In the genomic region with DNA sequence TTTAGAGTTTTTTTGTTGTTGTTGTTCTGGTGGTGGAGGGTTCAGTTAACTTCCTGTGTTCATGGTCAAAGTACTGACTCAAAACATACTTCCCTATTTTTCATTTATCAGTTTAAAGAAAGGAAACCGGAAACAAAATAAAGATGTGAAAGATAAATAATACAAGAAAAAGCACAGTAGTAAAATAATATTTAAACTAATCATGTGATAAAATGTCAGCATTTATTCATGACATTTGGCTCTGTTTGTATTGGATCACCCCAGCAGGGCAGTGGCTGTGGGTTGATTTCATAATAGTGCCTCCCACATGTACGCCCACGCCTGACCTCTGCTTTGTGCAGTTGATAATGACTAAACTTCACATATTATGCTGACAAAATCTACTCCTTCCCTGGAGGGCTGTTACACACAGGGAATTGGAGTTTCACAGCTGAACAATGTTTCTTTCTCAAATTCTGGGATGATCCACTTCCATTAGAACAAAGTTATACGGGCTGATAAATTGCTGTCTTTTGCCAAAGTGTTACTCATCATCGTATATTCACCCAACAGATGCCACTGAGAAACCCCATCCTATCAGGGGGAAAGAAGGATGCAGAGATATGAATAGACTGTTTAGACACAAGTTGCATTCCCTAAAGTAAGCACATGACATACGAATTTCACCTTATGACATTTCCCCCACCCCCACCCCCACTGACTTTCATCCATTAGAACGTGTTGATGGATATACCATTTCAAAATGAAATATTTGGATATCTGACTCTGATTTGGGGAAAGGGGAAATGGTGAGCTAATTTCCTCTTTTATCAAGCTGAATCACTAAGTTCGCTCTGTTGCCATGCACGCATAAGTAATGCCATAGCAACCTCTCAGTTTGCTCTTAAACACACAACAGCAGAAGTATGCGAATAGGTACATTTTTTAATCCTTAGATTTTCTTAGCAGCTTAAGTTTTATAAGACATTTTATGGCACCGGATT, we compare ENCODE assay signal across 8 cellular contexts. TPM values are rescaled to one million over a fixed set of nuclear protein-coding genes. Genes with fewer than 3 reads are reported as not detected.
DNase-seq lines count a peak whose midpoint lies in the region; ATAC-seq and TF ChIP-seq lines count a peak whose summit lies in the region.

No MANE protein-coding gene starts in this region.

- ATAC-seq in GM18909 (IDR thresholded peaks at IDR 0.05; ENCODE audit: poor library complexity, unreplicated experiment) = peak; percentile 82
- peak; percentile 74 for ATAC-seq in HG03175 (IDR thresholded peaks at IDR 0.05; ENCODE audit: unreplicated experiment)
- peak; percentile 61 for ATAC-seq in T-helper 17 cell

- no peaks in the 10 kb centered on the region for H3K27me3 ChIP-seq in right atrium auricular region
- H3K27me3 ChIP-seq in testis = no peaks in the 10 kb centered on the region

- in situ Hi-C loops in ACHN (cut with HindIII; ENCODE audit: low pct_ligation_motif_present, low pct_unique_long_range_greater_than_20kb, low sequenced_read_pairs) = no loop called here

- peaks cover 2% of the 10 kb centered on the region for H3K4me1 Mint-ChIP-seq in T-helper 17 cell

- H3K9me3 ChIP-seq in T-helper 17 cell (ENCODE audit: control insufficient read depth, low read length, poor library complexity, severe bottlenecking) (no peaks in the 10 kb centered on the region), right atrium auricular region (no peaks in the 10 kb centered on the region), testis (no peaks in the 10 kb centered on the region)

- DNase-seq in ACHN (peak; percentile 19), T-helper 17 cell (no peak), right atrium auricular region (ENCODE audit: low spot score) (peak; percentile 79), testis (peak; percentile 82), T-helper 1 cell (no peak), HEK293T (ENCODE audit: extremely low spot score) (no peak)

- POLR2A ChIA-PET in HEK293T (lab: Yijun Ruan, JAX) = no interaction called here

- no peaks in the 10 kb centered on the region for H3K4me1 ChIP-seq in right atrium auricular region
- no peaks in the 10 kb centered on the region for H3K4me1 ChIP-seq in testis

- no peak overlapping the region for H3K4me3 ChIP-seq in right atrium auricular region
- H3K4me3 ChIP-seq in testis = no peak overlapping the region

- CTCF ChIA-PET in HEK293T (lab: Yijun Ruan, JAX) = no interaction called here

- H3K36me3 Mint-ChIP-seq in T-helper 17 cell (ENCODE audit: low read depth) = no peaks in the 10 kb centered on the region

- intact Hi-C loops in testis (cut with DNase I; ENCODE audit: low total_unique reads) = no loop called here

- WGBS in testis, 2 donors = 40 to 49% methylated on average over 10 to 11 of the region's 11 CpGs

- H3K27me3 Mint-ChIP-seq in T-helper 17 cell = no peaks in the 10 kb centered on the region

- H3K27ac ChIP-seq in right atrium auricular region = peak overlapping the region in 1 of 2 donors; percentile 16
- no peak overlapping the region for H3K27ac ChIP-seq in testis

- H3K36me3 ChIP-seq in right atrium auricular region (no peaks in the 10 kb centered on the region), testis (ENCODE audit: low read depth, missing control alignments) (no peaks in the 10 kb centered on the region)

- no peak for TF ChIP-seq CTCF in right atrium auricular region (IDR thresholded peaks at IDR 0.05)
- no peak for TF ChIP-seq CTCF in testis (IDR thresholded peaks at IDR 0.05)

- H3K27ac Mint-ChIP-seq in T-helper 17 cell = no peak overlapping the region

- H3K4me3 Mint-ChIP-seq in T-helper 17 cell = no peak overlapping the region

- TF ChIP-seq POLR2A in testis (IDR thresholded peaks at IDR 0.05) = no peak

TF ChIP-seq in HEK293T, 16 proteins besides CTCF, POLR2A, EP300 and RAD21:
- TF ChIP-seq, protein P1, sequence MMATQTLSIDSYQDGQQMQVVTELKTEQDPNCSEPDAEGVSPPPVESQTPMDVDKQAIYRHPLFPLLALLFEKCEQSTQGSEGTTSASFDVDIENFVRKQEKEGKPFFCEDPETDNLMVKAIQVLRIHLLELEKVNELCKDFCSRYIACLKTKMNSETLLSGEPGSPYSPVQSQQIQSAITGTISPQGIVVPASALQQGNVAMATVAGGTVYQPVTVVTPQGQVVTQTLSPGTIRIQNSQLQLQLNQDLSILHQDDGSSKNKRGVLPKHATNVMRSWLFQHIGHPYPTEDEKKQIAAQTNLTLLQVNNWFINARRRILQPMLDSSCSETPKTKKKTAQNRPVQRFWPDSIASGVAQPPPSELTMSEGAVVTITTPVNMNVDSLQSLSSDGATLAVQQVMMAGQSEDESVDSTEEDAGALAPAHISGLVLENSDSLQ (IDR thresholded peaks at IDR 0.05) = no peak
- TF ChIP-seq FOXM1 (IDR thresholded peaks at IDR 0.05; ENCODE audit: borderline replicate concordance) (no peak), HDGF (IDR thresholded peaks at IDR 0.05; ENCODE audit: borderline replicate concordance) (no peak), NFRKB (IDR thresholded peaks at IDR 0.05) (no peak), ARNT (IDR thresholded peaks at IDR 0.05) (no peak), BHLHE40 (IDR thresholded peaks at IDR 0.05; ENCODE audit: borderline replicate concordance) (no peak), ELF4 (IDR thresholded peaks at IDR 0.05) (no peak), FOXA1 (IDR thresholded peaks at IDR 0.05) (no peak)

RNA-seq across cellular contexts. Expression of a gene that starts 48.4 kb away (rescaled TPM):
- total RNA-seq in T-helper 17 cell (not detected), right atrium auricular region (not detected), testis (not detected)
- polyA plus RNA-seq in testis (ENCODE audit: insufficient read depth, low read depth, low replicate concordance) = not detected

Comparison
In these comparisons a context has a peak if more than half of its experiments do, and no peak if none do; other contexts are left out.
1. DNase-seq: peak in ACHN (single experiment), right atrium auricular region (single experiment) and testis (single experiment); none in T-helper 17 cell (0 of 3), T-helper 1 cell (0 of 5) and HEK293T (single experiment).
2. Peak in every context shown above with its lines, with median percentiles within 50 percentile points of each other: ATAC-seq.